19 cellular contexts compared by ENCODE assay signal in genomic region chr17:58758890-58759289, GRCh38.
"Had no signal": no experiment of that assay in that cellular context is flagged by ENCODE, and none has a peak within 500 bp of the region (broad histone marks: within the 10 kb centered on the region; RNA-seq: fewer than 3 reads in every experiment).

No MANE protein-coding gene starts in this region.

- H3K4me3 ChIP-seq: SJSA1, SK-N-MC had no signal

- H3K9me3 ChIP-seq: SJSA1 had no signal

- FAIRE-seq: RCC 7860 had no signal

- H3K36me3 ChIP-seq: SJSA1 had no signal

- DNase-seq: KBM-7, MV-4-11, NCI-H1048, NCI-H1105, NCI-H1436 treated with DMSO at 0.1 percent for 48 hours, NCI-H1694, NCI-H187 treated with DMSO at 0.1 percent for 48 hours, NCI-H2029 treated with DMSO at 0.1 percent for 48 hours, NCI-H345, NCI-H510A treated with DMSO at 0.1 percent for 48 hours, NCI-H526, NCI-H748 treated with DMSO at 0.1 percent for 48 hours, Right ventricle myocardium superior, RPMI8226, SIG-M5 had no signal

- H3K27ac ChIP-seq: HL-60, SJSA1, SK-N-MC had no signal
